Comparison of ENCODE assay signal across 20 cellular contexts in genomic region chr6:35275417-35275816, GRCh38. TPM values are rescaled to one million over a fixed set of nuclear protein-coding genes. Genes with fewer than 3 reads are reported as not detected.
DNase-seq lines count a peak whose midpoint lies in the region; ATAC-seq and TF ChIP-seq lines count a peak whose summit lies in the region.
"Had no signal": no experiment of that assay in that cellular context is flagged by ENCODE, and none has a peak within 500 bp of the region (broad histone marks: within the 10 kb centered on the region; RNA-seq: fewer than 3 reads in every experiment).

No MANE protein-coding gene starts in this region.

- no peak for TF ChIP-seq POLR2A in esophagus squamous epithelium (IDR thresholded peaks at IDR 0.05)

- H3K27me3 Mint-ChIP-seq in activated T-cell treated with anti-CD3 and anti-CD28 coated beads, Interleukin-2, amount 50 U/mL, for 72 hours (ENCODE audit: low read depth), result no peaks in the 10 kb centered on the region
- H3K27me3 Mint-ChIP-seq in memory B cell, result no peaks in the 10 kb centered on the region
- H3K27me3 Mint-ChIP-seq: activated naive CD8-positive, alpha-beta T cell treated with anti-CD3 and anti-CD28 coated beads for 36 hours; T-cell had no signal

- H3K4me1 ChIP-seq in esophagus squamous epithelium, result peaks cover 4 to 17% (median 11%) of the 10 kb centered on the region in 3 donors
- H3K4me1 ChIP-seq in thoracic aorta (ENCODE audit: control insufficient read depth in 1 of 2, low read depth in 2 of 2), result peaks cover 9 to 21% of the 10 kb centered on the region in 2 donors

- intact Hi-C loops in esophagus squamous epithelium (cut with DNase I), result no loop called here

- H3K27me3 ChIP-seq in esophagus squamous epithelium (no peaks in the 10 kb centered on the region), thoracic aorta (replicated peaks; ENCODE audit: insufficient read depth) (no peaks in the 10 kb centered on the region)

- DNase-seq in activated T-cell treated with anti-CD3 and anti-CD28 coated beads, Interleukin-2, amount 50 U/mL, for 72 hours, result no peak
- DNase-seq in activated T-cell treated with anti-CD3 and anti-CD28 coated beads, Interleukin-2, amount 50 U/mL, for 48 hours, result no peak
- DNase-seq in esophagus squamous epithelium (lab: John Stamatoyannopoulos, UW), result no peak
- no peak for DNase-seq in memory B cell (ENCODE audit: low spot score in 2 of 2)
- no peak for DNase-seq in thoracic aorta (ENCODE audit: low spot score)
- DNase-seq in germinal center (ENCODE audit: low spot score), result no peak
- DNase-seq in NCI-H1105 (lab: John Stamatoyannopoulos, UW), result no peak
- DNase-seq: activated CD4-positive, alpha-beta T cell treated with anti-CD3 and anti-CD28 coated beads, Interleukin-2, amount 50 U/mL, for 4 hours; activated naive CD8-positive, alpha-beta T cell treated with anti-CD3 and anti-CD28 coated beads for 36 hours; DMS53; KBM-7; NCI-H1092; NCI-H2171 treated with DMSO at 0.1 percent for 48 hours; stimulated activated CD4-positive, alpha-beta T cell treated with anti-CD3 and anti-CD28 coated beads, Interleukin-15, amount 100 ng/mL, for 24 hours; stimulated activated naive CD4-positive, alpha-beta T cell treated with Interleukin-2 at 50 U/mL for 16 hours; T-cell had no signal

- H3K36me3 ChIP-seq in esophagus squamous epithelium (peaks cover 0 to 8% (median 0%) of the 10 kb centered on the region in 3 donors), thoracic aorta (no peaks in the 10 kb centered on the region)

- TF ChIP-seq CTCF in esophagus squamous epithelium (IDR thresholded peaks at IDR 0.05), result no peak
- no peak for TF ChIP-seq CTCF in thoracic aorta (IDR thresholded peaks at IDR 0.05)

- no peaks in the 10 kb centered on the region for H3K9me3 Mint-ChIP-seq in activated T-cell treated with anti-CD3 and anti-CD28 coated beads, Interleukin-2, amount 50 U/mL, for 72 hours
- no peaks in the 10 kb centered on the region for H3K9me3 Mint-ChIP-seq in memory B cell
- H3K9me3 Mint-ChIP-seq: activated naive CD8-positive, alpha-beta T cell treated with anti-CD3 and anti-CD28 coated beads for 36 hours; nephron; T-cell had no signal

- ATAC-seq in activated T-cell treated with anti-CD3 and anti-CD28 coated beads, Interleukin-2, amount 50 U/mL, for 72 hours (replicated peaks in 1 of 2), result no peak
- ATAC-seq in memory B cell (ENCODE audit: low read depth), result no peak
- ATAC-seq in thoracic aorta (ENCODE audit: insufficient number of reproducible peaks, low FRiP score, low read depth), result peak; percentile 39
- ATAC-seq in HG03571 (IDR thresholded peaks at IDR 0.05; ENCODE audit: unreplicated experiment), result no peak
- ATAC-seq: T-cell had no signal

- H3K4me3 ChIP-seq in esophagus squamous epithelium (no peak overlapping the region), thoracic aorta (peak overlapping the region; percentile 51)

- 50 to 61% methylated on average over 4 of the region's 4 CpGs for WGBS in esophagus squamous epithelium, 2 donors

- H3K27ac ChIP-seq in esophagus squamous epithelium, result peak overlapping the region in 3 of 4 donors; percentile 18 to 26 (median 25)
- peak overlapping the region; percentile 24 to 68 for H3K27ac ChIP-seq in thoracic aorta
- H3K27ac ChIP-seq: C4-2B, RWPE1 had no signal

- peaks cover 0 to 2% of the 10 kb centered on the region in 2 donors for H3K36me3 Mint-ChIP-seq in activated T-cell treated with anti-CD3 and anti-CD28 coated beads, Interleukin-2, amount 50 U/mL, for 72 hours (ENCODE audit: insufficient read depth in 2 of 2)
- peaks cover 2% of the 10 kb centered on the region for H3K36me3 Mint-ChIP-seq in memory B cell

- H3K27ac Mint-ChIP-seq in activated T-cell treated with anti-CD3 and anti-CD28 coated beads, Interleukin-2, amount 50 U/mL, for 72 hours, result peak overlapping the region; percentile 31
- peak overlapping the region; percentile 35 for H3K27ac Mint-ChIP-seq in memory B cell
- H3K27ac Mint-ChIP-seq: activated naive CD8-positive, alpha-beta T cell treated with anti-CD3 and anti-CD28 coated beads for 36 hours; nephron; T-cell had no signal

- no peaks in the 10 kb centered on the region for H3K9me3 ChIP-seq in esophagus squamous epithelium
- no peaks in the 10 kb centered on the region for H3K9me3 ChIP-seq in thoracic aorta

- peaks cover 8% of the 10 kb centered on the region for H3K4me1 Mint-ChIP-seq in activated T-cell treated with anti-CD3 and anti-CD28 coated beads, Interleukin-2, amount 50 U/mL, for 72 hours (ENCODE audit: low read depth)
- peaks cover 11% of the 10 kb centered on the region for H3K4me1 Mint-ChIP-seq in memory B cell

- H3K4me3 Mint-ChIP-seq in activated T-cell treated with anti-CD3 and anti-CD28 coated beads, Interleukin-2, amount 50 U/mL, for 72 hours, result no peak overlapping the region
- no peak overlapping the region for H3K4me3 Mint-ChIP-seq in memory B cell
- H3K4me3 Mint-ChIP-seq: activated naive CD8-positive, alpha-beta T cell treated with anti-CD3 and anti-CD28 coated beads for 36 hours; nephron; T-cell had no signal

RNA-seq across cellular contexts. Expression of gene ZNF76, which starts 15.9 kb away (rescaled TPM):
- total RNA-seq in activated T-cell treated with anti-CD3 and anti-CD28 coated beads, Interleukin-2, amount 50 U/mL, for 72 hours, result 10 to 100 TPM; 52.1 to 55.9 TPM
- total RNA-seq in esophagus squamous epithelium (10 to 100 TPM; 10.1 to 25.0 (median 10.9) TPM), thoracic aorta (10 to 100 TPM; 46.8 to 47.0 TPM)

RNA-seq across cellular contexts. Expression of gene DEF6, which starts 22.2 kb away (rescaled TPM):
- 100 to 1,000 TPM; 108 to 127 TPM for total RNA-seq in activated T-cell treated with anti-CD3 and anti-CD28 coated beads, Interleukin-2, amount 50 U/mL, for 72 hours
- 10 to 100 TPM; 20.5 to 38.0 (median 25.2) TPM for total RNA-seq in esophagus squamous epithelium
- 1 to 10 TPM; 7.6 to 9.1 TPM for total RNA-seq in thoracic aorta
